8 cellular contexts compared by ENCODE assay signal in the genomic region with DNA sequence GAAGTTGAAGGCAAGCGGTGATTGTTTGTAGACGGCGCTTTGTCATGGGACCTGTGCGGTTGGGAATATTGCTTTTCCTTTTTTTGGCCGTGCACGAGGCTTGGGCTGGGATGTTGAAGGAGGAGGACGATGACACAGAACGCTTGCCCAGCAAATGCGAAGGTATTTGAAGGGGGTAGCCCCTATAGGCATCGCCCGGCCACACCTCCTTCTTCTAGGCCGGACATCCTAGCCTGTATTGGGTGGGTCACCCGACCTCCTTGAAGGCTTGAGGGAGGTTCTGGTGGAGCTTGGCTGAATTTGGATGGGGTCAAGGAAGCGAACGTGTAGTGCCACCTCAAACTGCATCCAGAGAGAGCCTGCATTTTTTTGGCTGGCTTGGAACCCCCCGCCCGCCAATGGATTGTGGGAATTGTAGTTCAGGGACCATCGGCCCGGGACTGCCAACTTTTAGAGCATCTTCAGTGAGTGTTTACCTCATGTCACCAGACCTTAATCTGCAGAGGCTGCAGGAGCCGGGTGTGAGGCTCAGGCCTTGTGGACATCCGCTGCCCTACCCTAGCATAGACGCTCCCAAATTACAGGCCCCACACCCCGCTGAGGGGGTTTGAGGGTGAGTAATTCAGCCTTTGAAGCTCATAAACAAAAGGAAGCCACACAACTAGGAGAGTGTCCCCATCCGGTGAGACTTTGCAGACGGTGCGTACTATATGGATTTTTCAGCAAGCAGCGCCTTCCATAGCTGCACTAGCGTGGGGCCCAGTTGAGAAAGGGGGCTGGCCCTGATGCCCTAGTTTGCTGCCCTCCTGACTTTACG.
DNase-seq lines count a peak whose midpoint lies in the region; ATAC-seq and TF ChIP-seq lines count a peak whose summit lies in the region.

No MANE protein-coding gene starts in this region.

- DNase-seq in GF-D8 (lab: John Stamatoyannopoulos, UW) (peak; percentile 21), KBM-7 (peak; percentile 74), T1000 (lab: John Stamatoyannopoulos, UW) (peak; percentile 73), cardiac fibroblast (ENCODE audit: low read depth in 2 of 2) (peak; percentile 67 to 73), islet precursor cell (peak; percentile 84), LoVo (ENCODE audit: low spot score) (no peak)
- DNase-seq in stimulated activated CD4-positive, alpha-beta T cell treated with anti-CD3 and anti-CD28 coated beads, Interleukin-12 subunit alpha, Interleukin-12 subunit beta, amount 100 ng/mL, for 4 hours: peak; percentile 55

- in situ Hi-C loops in KBM-7 (cut with MboI; ENCODE audit: low pct_unique_long_range_greater_than_20kb, low sequenced_read_pairs): no loop called here

- peak overlapping the region; percentile 85 for H3K4me3 ChIP-seq in cardiac fibroblast (replicated peaks in 1 of 2; ENCODE audit: low read depth in 2 of 2, low read length in 2 of 2)

- peak; percentile 42 for ATAC-seq in GM21717 (IDR thresholded peaks at IDR 0.05; ENCODE audit: unreplicated experiment)

- TF ChIP-seq CTCF in cardiac fibroblast (IDR thresholded peaks at IDR 0.05; ENCODE audit: low read depth, low read length): no peak
